In genomic region chr4:3676907-3677495, GRCh38 we compare ENCODE assay signal across 18 cellular contexts.
DNase-seq lines count a peak whose midpoint lies in the region; ATAC-seq and TF ChIP-seq lines count a peak whose summit lies in the region.
"Had no signal": no experiment of that assay in that cellular context is flagged by ENCODE, and none has a peak within 500 bp of the region (broad histone marks: within the 10 kb centered on the region; RNA-seq: fewer than 3 reads in every experiment).

No MANE protein-coding gene starts in this region.

- H3K4me1 ChIP-seq in BE2C (no peaks in the 10 kb centered on the region), endodermal cell (ENCODE audit: control insufficient read depth, insufficient read depth, low read length) (no peaks in the 10 kb centered on the region), neural progenitor cell (no peaks in the 10 kb centered on the region)

- 89 to 93% methylated on average over 21 of the region's 21 CpGs for WGBS in endodermal cell (ENCODE audit: insufficient coverage in 1 of 2, insufficient read length in 1 of 2), 2 experiments

- H2AFZ ChIP-seq in neural progenitor cell (replicated peaks) = no peak overlapping the region
- H2AFZ ChIP-seq: GM23338 had no signal

- H3K27ac ChIP-seq in endodermal cell (ENCODE audit: low read depth, low read length) = no peak overlapping the region
- H3K27ac ChIP-seq in neural progenitor cell = no peak overlapping the region
- H3K27ac ChIP-seq: C4-2B had no signal

- peaks cover 4% of the 10 kb centered on the region for H3K4me1 Mint-ChIP-seq in CD14-positive monocyte
- peaks cover 5% of the 10 kb centered on the region for H3K4me1 Mint-ChIP-seq in endodermal cell
- peaks cover 17% of the 10 kb centered on the region for H3K4me1 Mint-ChIP-seq in neural progenitor cell

- no peaks in the 10 kb centered on the region for H3K79me2 ChIP-seq in neural progenitor cell (ENCODE audit: low read depth)

- no peaks in the 10 kb centered on the region for H3K27me3 ChIP-seq in BE2C
- H3K27me3 ChIP-seq in endodermal cell (ENCODE audit: control insufficient read depth, insufficient read depth, low read length, poor library complexity, severe bottlenecking) = no peaks in the 10 kb centered on the region
- no peaks in the 10 kb centered on the region for H3K27me3 ChIP-seq in neural progenitor cell

- TF ChIP-seq CTCF in BE2C (IDR thresholded peaks at IDR 0.05; ENCODE audit: low read depth, low read length) = no peak
- no peak for TF ChIP-seq CTCF in CD14-positive monocyte (IDR thresholded peaks at IDR 0.05)
- TF ChIP-seq CTCF in endodermal cell (conservative IDR thresholded peaks at IDR 0.05) = no peak
- TF ChIP-seq CTCF in neural progenitor cell (IDR thresholded peaks at IDR 0.05) = no peak

- no peak overlapping the region for H3K9ac ChIP-seq in endodermal cell (ENCODE audit: extremely low read depth, low read length, poor library complexity, severe bottlenecking)
- no peak overlapping the region for H3K9ac ChIP-seq in neural progenitor cell

- H4K20me1 ChIP-seq in neural progenitor cell (ENCODE audit: low read depth) = no peaks in the 10 kb centered on the region

- H3K4me2 ChIP-seq in neural progenitor cell = no peak overlapping the region
- H3K4me2 ChIP-seq: GM23338 had no signal

- H3K36me3 Mint-ChIP-seq in CD14-positive monocyte (no peaks in the 10 kb centered on the region), endodermal cell (ENCODE audit: low read depth) (no peaks in the 10 kb centered on the region), neural progenitor cell (no peaks in the 10 kb centered on the region)

- intact Hi-C loops in CD14-positive monocyte (cut with micrococcal nuclease) = no loop called here

- H3K36me3 ChIP-seq in BE2C (no peaks in the 10 kb centered on the region), endodermal cell (ENCODE audit: control insufficient read depth, insufficient read depth, low read length) (no peaks in the 10 kb centered on the region), neural progenitor cell (no peaks in the 10 kb centered on the region)

- ATAC-seq in GM21515 (IDR thresholded peaks at IDR 0.05; ENCODE audit: unreplicated experiment) (no peak), GM18907 (IDR thresholded peaks at IDR 0.05; ENCODE audit: unreplicated experiment) (no peak), HG03025 (IDR thresholded peaks at IDR 0.05; ENCODE audit: low FRiP score, unreplicated experiment) (no peak), GM21576 (IDR thresholded peaks at IDR 0.05; ENCODE audit: unreplicated experiment) (no peak)
- ATAC-seq: GM23338, K562 had no signal

- peak; percentile 3 for DNase-seq in BE2C
- peak; percentile 36 for DNase-seq in CD14-positive monocyte (ENCODE audit: low spot score)
- peak; percentile 32 for DNase-seq in endodermal cell
- DNase-seq in neural progenitor cell (ENCODE audit: low spot score) = no peak
- DNase-seq: GDM1, NCI-H1105, NCI-H2081, NCI-H2171 treated with DMSO at 0.1 percent for 48 hours, NCI-H446 treated with DMSO at 0.1 percent for 48 hours, NCI-H69, SIG-M5 had no signal

- no peaks in the 10 kb centered on the region for H3F3A ChIP-seq in neural progenitor cell (ENCODE audit: low read depth)

- H3K9me3 ChIP-seq in BE2C (no peaks in the 10 kb centered on the region), endodermal cell (ENCODE audit: control insufficient read depth, low read length) (peaks cover 13% of the 10 kb centered on the region), neural progenitor cell (ENCODE audit: low read depth) (no peaks in the 10 kb centered on the region)

- H3K4me3 ChIP-seq in BE2C (ENCODE audit: low read depth, low read length) = no peak overlapping the region
- H3K4me3 ChIP-seq in endodermal cell (ENCODE audit: low read length) = no peak overlapping the region
- no peak overlapping the region for H3K4me3 ChIP-seq in neural progenitor cell
- H3K4me3 ChIP-seq: GM23338, K562 had no signal

- H3K27me3 Mint-ChIP-seq in CD14-positive monocyte (ENCODE audit: low read depth in 3 of 3) (peaks cover 3 to 18% (median 13%) of the 10 kb centered on the region in 3 donors), endodermal cell (ENCODE audit: insufficient read depth) (peaks cover 5% of the 10 kb centered on the region), neural progenitor cell (ENCODE audit: insufficient read depth, low read depth) (peaks cover 8% of the 10 kb centered on the region)

- H3K9me3 Mint-ChIP-seq in CD14-positive monocyte = peaks cover 7 to 16% (median 11%) of the 10 kb centered on the region in 7 donors
- peaks cover 12% of the 10 kb centered on the region for H3K9me3 Mint-ChIP-seq in endodermal cell
- peaks cover 2% of the 10 kb centered on the region for H3K9me3 Mint-ChIP-seq in neural progenitor cell

- H3K27ac Mint-ChIP-seq in CD14-positive monocyte (no peak overlapping the region), endodermal cell (no peak overlapping the region), neural progenitor cell (no peak overlapping the region)
- H3K27ac Mint-ChIP-seq: GM23338 had no signal

- no peak overlapping the region for H3K4me3 Mint-ChIP-seq in CD14-positive monocyte
- no peak overlapping the region for H3K4me3 Mint-ChIP-seq in endodermal cell
- H3K4me3 Mint-ChIP-seq in neural progenitor cell = peak overlapping the region; percentile 48
- H3K4me3 Mint-ChIP-seq: GM23338 had no signal
